In genomic region chr22:23751441-23751996, GRCh38 we compare ENCODE assay signal across 1 cellular context.
A peak's percentile ranks its signal among the peaks of the same experiment; 100 is the strongest.
TF ChIP-seq lines count a peak whose summit lies in the region.

No MANE protein-coding gene starts in this region.

TF ChIP-seq in K562, 482 proteins besides CTCF, POLR2A, EP300 and RAD21 (continues in another document):
- 0 out of 2 replicates have a peak, but pooled peaks have one; percentile 49 for TF ChIP-seq NFRKB (IDR thresholded peaks at IDR 0.05; ENCODE audit: low read depth)
- no peak for TF ChIP-seq ZNF644 (tag; IDR thresholded peaks at IDR 0.05; ENCODE audit: low read depth)
- TF ChIP-seq ZNF695 (CRISPR knock-in tag; IDR thresholded peaks at IDR 0.05) = no peak
- peak; percentile 54 for TF ChIP-seq TFE3 (CRISPR knock-in tag; IDR thresholded peaks at IDR 0.05)
- 0 out of 4 replicates have a peak, but pooled peaks of 1 of the 2 experiments have one; percentile 13 for TF ChIP-seq KDM4B (IDR thresholded peaks at IDR 0.05; ENCODE audit: borderline replicate concordance in 2 of 2, low read depth in 1 of 2)
- peak; percentile 72 for TF ChIP-seq POLR3A (IDR thresholded peaks at IDR 0.05; ENCODE audit: borderline replicate concordance, extremely low read depth, insufficient read depth, insufficient read length)
- TF ChIP-seq E2F6 (IDR thresholded peaks at IDR 0.05; ENCODE audit: borderline replicate concordance in 1 of 2, extremely low read depth in 1 of 2, insufficient read depth in 1 of 2, insufficient read length in 1 of 2, low read depth in 1 of 2, low read length in 1 of 2, poor library complexity in 1 of 2, severe bottlenecking in 1 of 2) = peak in 1 of 2 experiments; percentile 23
- no peak for TF ChIP-seq GTF2F1 (IDR thresholded peaks at IDR 0.05; ENCODE audit: low read depth, low read length)
- peak; percentile 22 for TF ChIP-seq PHF20 (IDR thresholded peaks at IDR 0.05; ENCODE audit: partially characterized antibody)
- TF ChIP-seq BCOR (IDR thresholded peaks at IDR 0.05) = no peak
- no peak for TF ChIP-seq ZFP1 (CRISPR knock-in tag; IDR thresholded peaks at IDR 0.05)
- TF ChIP-seq HNRNPL (IDR thresholded peaks at IDR 0.05; ENCODE audit: low read depth, low read length) = 0 out of 2 replicates have a peak, but pooled peaks have one; percentile 11
- 0 out of 2 replicates have a peak, but pooled peaks have one; percentile 29 for TF ChIP-seq ETV1 (tag; conservative IDR thresholded peaks at IDR 0.05; ENCODE audit: low read depth)
- peak; percentile 17 for TF ChIP-seq MAX (CRISPR knock-in tag; IDR thresholded peaks at IDR 0.05)
- peak; percentile 8; the same call in 1 of the 2 replicates for TF ChIP-seq PML (IDR thresholded peaks at IDR 0.05; ENCODE audit: low read length)
- TF ChIP-seq L3MBTL2 (IDR thresholded peaks at IDR 0.05) = 0 out of 2 replicates have a peak, but pooled peaks have one; percentile 8
- no peak for TF ChIP-seq GABPA (tag; conservative IDR thresholded peaks at IDR 0.05; ENCODE audit: low read depth)
- TF ChIP-seq CTBP1 (IDR thresholded peaks at IDR 0.05; ENCODE audit: borderline replicate concordance) = no peak
- peak; percentile 37; the same call in 1 of the 2 replicates for TF ChIP-seq MGA (IDR thresholded peaks at IDR 0.05)
- TF ChIP-seq FOXJ2 (tag; IDR thresholded peaks at IDR 0.05) = no peak
- TF ChIP-seq ARID4B (CRISPR knock-in tag; IDR thresholded peaks at IDR 0.05) = 0 out of 2 replicates have a peak, but pooled peaks have one; percentile 34
- no peak for TF ChIP-seq ARNT (IDR thresholded peaks at IDR 0.05)
- peak; percentile 4 for TF ChIP-seq PCBP1 (IDR thresholded peaks at IDR 0.05; ENCODE audit: low read depth, low read length, poor library complexity, severe bottlenecking)
- TF ChIP-seq YY1 (IDR thresholded peaks at IDR 0.05; ENCODE audit: borderline replicate concordance in 1 of 3, control insufficient read depth in 1 of 3, extremely low read depth in 1 of 3, insufficient read depth in 3 of 3, insufficient read length in 1 of 3, insufficient replicate concordance in 2 of 3, low read depth in 1 of 3, low read length in 2 of 3) = peak in 2 of 3 experiments; percentile 47 to 81
- TF ChIP-seq RBFOX2 (IDR thresholded peaks at IDR 0.05; ENCODE audit: low read depth, low read length) = peak; percentile 2; the same call in 1 of the 2 replicates
- TF ChIP-seq POLR2H (tag; IDR thresholded peaks at IDR 0.05; ENCODE audit: low read depth) = peak; percentile 90
- 0 out of 4 replicates have a peak, but pooled peaks of 1 of the 2 experiments have one; percentile 4 for TF ChIP-seq NRF1 (conservative IDR thresholded peaks at IDR 0.05 in 1 of 2, IDR thresholded peaks at IDR 0.05 in 1 of 2)
- TF ChIP-seq ID3 (CRISPR knock-in tag; IDR thresholded peaks at IDR 0.05) = no peak
- no peak for TF ChIP-seq ID3 (tag; IDR thresholded peaks at IDR 0.05)
- no peak for TF ChIP-seq ZFPM2 (CRISPR knock-in tag; IDR thresholded peaks at IDR 0.05)
- TF ChIP-seq GTF3C2 (IDR thresholded peaks at IDR 0.05; ENCODE audit: borderline replicate concordance, extremely low read depth, insufficient read length) = peak; percentile 61
- TF ChIP-seq ETV6 (IDR thresholded peaks at IDR 0.05; ENCODE audit: borderline replicate concordance in 1 of 2, low read depth in 2 of 2, low read length in 1 of 2) = no peak
- no peak for TF ChIP-seq ETV6 (CRISPR knock-in tag; IDR thresholded peaks at IDR 0.05; ENCODE audit: borderline replicate concordance)
- TF ChIP-seq ZNF408 (CRISPR knock-in tag; IDR thresholded peaks at IDR 0.05; ENCODE audit: low read depth) = no peak
- TF ChIP-seq TCF7 (IDR thresholded peaks at IDR 0.05; ENCODE audit: borderline replicate concordance) = no peak
- 0 out of 2 replicates have a peak, but pooled peaks have one; percentile 23 for TF ChIP-seq ZNF764 (CRISPR knock-in tag; IDR thresholded peaks at IDR 0.05; ENCODE audit: low read depth)
